8 cellular contexts compared by ENCODE assay signal in the genomic region with DNA sequence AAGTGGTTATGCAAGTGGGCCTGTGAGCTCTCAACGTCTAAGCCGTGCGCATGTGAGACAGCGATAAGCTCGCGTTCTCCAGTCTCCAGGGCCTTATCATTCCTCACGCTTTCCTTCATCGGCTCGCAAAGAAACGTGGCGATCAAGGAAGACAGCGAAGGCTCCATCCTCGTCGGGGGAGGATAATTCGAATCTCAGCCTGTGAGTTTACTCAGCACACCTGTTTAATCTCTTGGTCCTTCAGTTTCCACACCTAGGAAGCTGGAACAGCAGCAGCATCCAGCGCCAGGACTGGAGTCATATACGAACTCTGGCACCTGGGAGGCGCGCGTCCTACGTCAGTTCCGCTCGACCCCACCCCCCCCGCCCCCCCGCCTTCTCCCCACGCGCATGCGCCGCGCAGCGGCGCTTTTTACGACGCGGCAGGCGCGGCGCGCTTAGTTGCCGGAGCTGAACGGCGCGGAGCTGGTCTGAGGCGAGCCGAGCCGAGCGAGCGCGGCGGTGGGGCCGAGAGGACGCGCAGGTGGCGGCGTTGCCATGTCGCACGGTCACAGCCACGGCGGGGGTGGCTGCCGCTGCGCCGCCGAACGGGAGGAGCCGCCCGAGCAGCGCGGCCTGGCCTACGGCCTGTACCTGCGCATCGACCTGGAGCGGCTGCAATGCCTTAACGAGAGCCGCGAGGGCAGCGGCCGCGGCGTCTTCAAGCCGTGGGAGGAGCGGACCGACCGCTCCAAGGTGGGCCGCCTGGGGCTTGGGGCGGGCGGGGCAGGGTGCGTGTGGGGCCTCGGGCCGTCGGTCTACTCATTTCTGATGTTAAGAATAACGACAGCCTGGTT. TPM values are rescaled to one million over a fixed set of nuclear protein-coding genes. Genes with fewer than 3 reads are reported as not detected.
DNase-seq lines count a peak whose midpoint lies in the region; ATAC-seq and TF ChIP-seq lines count a peak whose summit lies in the region.

A gene with protein sequence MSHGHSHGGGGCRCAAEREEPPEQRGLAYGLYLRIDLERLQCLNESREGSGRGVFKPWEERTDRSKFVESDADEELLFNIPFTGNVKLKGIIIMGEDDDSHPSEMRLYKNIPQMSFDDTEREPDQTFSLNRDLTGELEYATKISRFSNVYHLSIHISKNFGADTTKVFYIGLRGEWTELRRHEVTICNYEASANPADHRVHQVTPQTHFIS (plus strand): TSS at position 440 of the 836 bp plus-strand sequence. CDS start 98 bp downstream, at position 538.

- no peaks in the 10 kb centered on the region for H3K9me3 ChIP-seq in mucosa of descending colon

- ATAC-seq in GM21390 (IDR thresholded peaks at IDR 0.05; ENCODE audit: unreplicated experiment), result peak; percentile 71
- ATAC-seq in mucosa of descending colon, result peak; percentile 94

- no peaks in the 10 kb centered on the region for H3K36me3 ChIP-seq in mucosa of descending colon (ENCODE audit: low read depth)

- intact Hi-C loops in mucosa of descending colon (cut with DNase I, micrococcal nuclease), result loop anchor here in 1 of 2 donors (10.0 kb wide), 1 partner anchor 137 kb away; the partner anchor contains the start of gene CNR2

- peaks cover 27% of the 10 kb centered on the region for H3K4me1 ChIP-seq in mucosa of descending colon (ENCODE audit: low read depth)

- TF ChIP-seq CTCF in epithelial cell of esophagus (IDR thresholded peaks at IDR 0.05; ENCODE audit: insufficient read depth, low read depth, low read length, missing control alignments) (no peak), mucosa of descending colon (IDR thresholded peaks at IDR 0.05) (no peak)

- H3K4me3 ChIP-seq in epithelial cell of esophagus (ENCODE audit: low read length), result peak within 1 kb of the TSS; percentile 79
- H3K4me3 ChIP-seq in mucosa of descending colon, result peak within 1 kb of the TSS; percentile 73

- peak; percentile 98 for DNase-seq in COLO668 (lab: John Stamatoyannopoulos, UW; ENCODE audit: unreplicated experiment)
- peak; percentile 96 for DNase-seq in OCI-M1 (lab: John Stamatoyannopoulos, UW)
- DNase-seq in activated T-cell treated with anti-CD3 and anti-CD28 coated beads for 1 hour (ENCODE audit: low read depth), result peak; percentile 69
- DNase-seq in epithelial cell of esophagus (ENCODE audit: low read depth), result peak; percentile 86
- peak; percentile 87 to 89 (median 88) for DNase-seq in mucosa of descending colon
- peak; percentile 38 to 57 for DNase-seq in stimulated activated CD8-positive, alpha-beta memory T cell treated with anti-CD3 and anti-CD28 coated beads, Interleukin-4, amount 100 ng/mL, for 1 hour (ENCODE audit: low read depth in 2 of 2, low spot score in 1 of 2)

- peak; percentile 34; the same call in 1 of the 2 replicates for TF ChIP-seq EP300 in Ishikawa (IDR thresholded peaks at IDR 0.05; ENCODE audit: borderline replicate concordance)

- TF ChIP-seq RAD21 in Ishikawa (IDR thresholded peaks at IDR 0.05; ENCODE audit: low read depth), result no peak

TF ChIP-seq in Ishikawa, 13 proteins besides CTCF, POLR2A, EP300 and RAD21:
- TF ChIP-seq, protein P1, sequence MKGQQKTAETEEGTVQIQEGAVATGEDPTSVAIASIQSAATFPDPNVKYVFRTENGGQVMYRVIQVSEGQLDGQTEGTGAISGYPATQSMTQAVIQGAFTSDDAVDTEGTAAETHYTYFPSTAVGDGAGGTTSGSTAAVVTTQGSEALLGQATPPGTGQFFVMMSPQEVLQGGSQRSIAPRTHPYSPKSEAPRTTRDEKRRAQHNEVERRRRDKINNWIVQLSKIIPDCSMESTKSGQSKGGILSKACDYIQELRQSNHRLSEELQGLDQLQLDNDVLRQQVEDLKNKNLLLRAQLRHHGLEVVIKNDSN (IDR thresholded peaks at IDR 0.05), result no peak; the same call in none of the 2 replicates
- TF ChIP-seq CREB1 (IDR thresholded peaks at IDR 0.05; ENCODE audit: low read depth), result peak; percentile 86
- no peak for TF ChIP-seq CEBPB (IDR thresholded peaks at IDR 0.05)
- 0 out of 2 replicates have a peak, but pooled peaks have one; percentile 8 for TF ChIP-seq NFIC (IDR thresholded peaks at IDR 0.05)
- no peak for TF ChIP-seq REST (IDR thresholded peaks at IDR 0.05; ENCODE audit: low read depth)
- no peak; the same call in none of the 2 replicates for TF ChIP-seq TCF12 (IDR thresholded peaks at IDR 0.05; ENCODE audit: low read depth)
- peak; percentile 42; the same call in 1 of the 2 replicates for TF ChIP-seq FOXM1 (IDR thresholded peaks at IDR 0.05; ENCODE audit: borderline replicate concordance, low read depth)
- TF ChIP-seq, protein P2, sequence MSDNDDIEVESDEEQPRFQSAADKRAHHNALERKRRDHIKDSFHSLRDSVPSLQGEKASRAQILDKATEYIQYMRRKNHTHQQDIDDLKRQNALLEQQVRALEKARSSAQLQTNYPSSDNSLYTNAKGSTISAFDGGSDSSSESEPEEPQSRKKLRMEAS (IDR thresholded peaks at IDR 0.05), result no peak
- TF ChIP-seq TAF1 (IDR thresholded peaks at IDR 0.05; ENCODE audit: low read depth), result peak; percentile 74; the same call in 1 of the 2 replicates
- no peak for TF ChIP-seq EGR1 (IDR thresholded peaks at IDR 0.05)
- TF ChIP-seq YY1 (IDR thresholded peaks at IDR 0.05; ENCODE audit: low read depth), result peak; percentile 47; the same call in 1 of the 2 replicates
- TF ChIP-seq TEAD4 (IDR thresholded peaks at IDR 0.05), result no peak
- TF ChIP-seq ZBTB7A (IDR thresholded peaks at IDR 0.05; ENCODE audit: low read depth), result no peak

RNA-seq across cellular contexts. Expression of the gene that starts here (rescaled TPM):
- total RNA-seq in mucosa of descending colon, result 10 to 100 TPM; 38.9 to 53.2 (median 39.6) TPM

Comparison
In these comparisons a context has a peak if more than half of its experiments do, and no peak if none do; other contexts are left out.
1. Peak in every context shown above with its lines: DNase-seq, ATAC-seq and H3K4me3 ChIP-seq.
2. DNase-seq: peak in every context shown above with its lines; median percentile 98 in COLO668; 96 in OCI-M1; 88 in mucosa of descending colon; 86 in epithelial cell of esophagus; 69 in activated T-cell treated with anti-CD3 and anti-CD28 coated beads for 1 hour; 48 in stimulated activated CD8-positive, alpha-beta memory T cell treated with anti-CD3 and anti-CD28 coated beads, Interleukin-4, amount 100 ng/mL, for 1 hour.